In genomic region chrX:73819864-73820558, GRCh38 we compare ENCODE assay signal across 8 cellular contexts. TPM values are rescaled to one million over a fixed set of nuclear protein-coding genes. Genes with fewer than 3 reads are reported as not detected.
"Had no signal": no experiment of that assay in that cellular context is flagged by ENCODE, and none has a peak within 500 bp of the region (broad histone marks: within the 10 kb centered on the region; RNA-seq: fewer than 3 reads in every experiment).

No MANE protein-coding gene starts in this region.

RNA-seq across cellular contexts. Expression of gene XIST, which starts 32.5 kb away (rescaled TPM):
- total RNA-seq: activated naive CD4-positive, alpha-beta T cell treated with anti-CD3 and anti-CD28 coated beads for 36 hours; activated naive CD4-positive, alpha-beta T cell treated with anti-CD3 and anti-CD28 coated beads, Interleukin-2, amount 50 U/mL, for 72 hours; activated naive CD8-positive, alpha-beta T cell treated with anti-CD3 and anti-CD28 coated beads for 36 hours; activated naive CD8-positive, alpha-beta T cell treated with anti-CD3 and anti-CD28 coated beads, Interleukin-2, amount 10 ng/mL, durations not matched to agents 7 days and 5 days; activated T-helper 1 cell treated with anti-CD3 and anti-CD28 coated beads, Interleukin-12 subunit alpha, Interleukin-12 subunit beta, Interleukin-2, Interleukin-4 antibody, amounts not matched to agents 30 ng/mL and 10 ng/mL and 1 ng/mL, durations not matched to agents 14 hours and 24 hours and 36 hours; activated T-helper 2 cell treated with anti-CD3 and anti-CD28 coated beads, Interferon-gamma antibody, Interleukin-2, Interleukin-4, amounts not matched to agents 10 μg/mL and 5 μg/mL and 100 μg/mL, durations not matched to agents 14 hours and 24 hours and 36 hours; cardiac muscle cell; chondrocyte had no signal
